ENCODE assay signal across 1 cellular context in genomic region chr11:100918551-100919500, GRCh38.
TF ChIP-seq lines count a peak whose summit lies in the region.

No MANE protein-coding gene starts in this region.

TF ChIP-seq in HEK293, 187 proteins besides CTCF, POLR2A, EP300 and RAD21 (continued from another document and continues in another):
- TF ChIP-seq, protein P1, sequence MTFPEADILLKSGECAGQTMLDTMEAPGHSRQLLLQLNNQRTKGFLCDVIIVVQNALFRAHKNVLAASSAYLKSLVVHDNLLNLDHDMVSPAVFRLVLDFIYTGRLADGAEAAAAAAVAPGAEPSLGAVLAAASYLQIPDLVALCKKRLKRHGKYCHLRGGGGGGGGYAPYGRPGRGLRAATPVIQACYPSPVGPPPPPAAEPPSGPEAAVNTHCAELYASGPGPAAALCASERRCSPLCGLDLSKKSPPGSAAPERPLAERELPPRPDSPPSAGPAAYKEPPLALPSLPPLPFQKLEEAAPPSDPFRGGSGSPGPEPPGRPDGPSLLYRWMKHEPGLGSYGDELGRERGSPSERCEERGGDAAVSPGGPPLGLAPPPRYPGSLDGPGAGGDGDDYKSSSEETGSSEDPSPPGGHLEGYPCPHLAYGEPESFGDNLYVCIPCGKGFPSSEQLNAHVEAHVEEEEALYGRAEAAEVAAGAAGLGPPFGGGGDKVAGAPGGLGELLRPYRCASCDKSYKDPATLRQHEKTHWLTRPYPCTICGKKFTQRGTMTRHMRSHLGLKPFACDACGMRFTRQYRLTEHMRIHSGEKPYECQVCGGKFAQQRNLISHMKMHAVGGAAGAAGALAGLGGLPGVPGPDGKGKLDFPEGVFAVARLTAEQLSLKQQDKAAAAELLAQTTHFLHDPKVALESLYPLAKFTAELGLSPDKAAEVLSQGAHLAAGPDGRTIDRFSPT (tag by site-specific recombination; IDR thresholded peaks at IDR 0.05): no peak
- TF ChIP-seq SCRT1 (tag by site-specific recombination; IDR thresholded peaks at IDR 0.05; ENCODE audit: borderline replicate concordance) (no peak), ZNF777 (tag by site-specific recombination; IDR thresholded peaks at IDR 0.05; ENCODE audit: borderline replicate concordance) (no peak), ZNF211 (tag by site-specific recombination; IDR thresholded peaks at IDR 0.05; ENCODE audit: low read depth) (no peak), ZNF677 (tag by site-specific recombination; IDR thresholded peaks at IDR 0.05) (no peak), ZNF785 (tag by site-specific recombination; IDR thresholded peaks at IDR 0.05) (no peak), ZNF239 (tag by site-specific recombination; IDR thresholded peaks at IDR 0.05) (no peak), ZNF184 (tag by site-specific recombination; IDR thresholded peaks at IDR 0.05) (no peak), TSHZ1 (tag by site-specific recombination; IDR thresholded peaks at IDR 0.05; ENCODE audit: borderline replicate concordance) (no peak), ZNF544 (tag by site-specific recombination; IDR thresholded peaks at IDR 0.05) (no peak), ZNF571 (tag by site-specific recombination; IDR thresholded peaks at IDR 0.05) (no peak), ZBTB1 (tag by site-specific recombination; IDR thresholded peaks at IDR 0.05) (no peak), ZNF248 (tag by site-specific recombination; IDR thresholded peaks at IDR 0.05) (no peak), YY1 (tag by site-specific recombination; IDR thresholded peaks at IDR 0.05) (no peak), INSM2 (tag by site-specific recombination; IDR thresholded peaks at IDR 0.05) (0 out of 2 replicates have a peak, but pooled peaks have one; percentile 27), ZBTB7A (tag by site-specific recombination; IDR thresholded peaks at IDR 0.05; ENCODE audit: low read depth) (no peak), ZNF549 (tag by site-specific recombination; IDR thresholded peaks at IDR 0.05) (no peak), PBX3 (CRISPR knock-in tag; IDR thresholded peaks at IDR 0.05) (no peak), FEZF1 (tag by site-specific recombination; IDR thresholded peaks at IDR 0.05) (peak; percentile 51; the same call in 1 of the 2 replicates), ZNF530 (tag by site-specific recombination; IDR thresholded peaks at IDR 0.05; ENCODE audit: low read depth) (no peak), ZNF629 (tag by site-specific recombination; IDR thresholded peaks at IDR 0.05) (peak; percentile 66), ZNF658 (tag by site-specific recombination; IDR thresholded peaks at IDR 0.05) (no peak), ZNF701 (tag by site-specific recombination; IDR thresholded peaks at IDR 0.05) (no peak), BCL6B (tag by site-specific recombination; IDR thresholded peaks at IDR 0.05) (no peak), ZNF366 (tag by site-specific recombination; conservative IDR thresholded peaks at IDR 0.05) (peak; percentile 68), ZNF148 (tag by site-specific recombination; IDR thresholded peaks at IDR 0.05; ENCODE audit: borderline replicate concordance) (no peak), ZNF23 (tag by site-specific recombination; IDR thresholded peaks at IDR 0.05; ENCODE audit: borderline replicate concordance) (no peak), ZNF146 (tag by site-specific recombination; IDR thresholded peaks at IDR 0.05) (no peak), ZNF221 (tag by site-specific recombination; IDR thresholded peaks at IDR 0.05; ENCODE audit: borderline replicate concordance) (no peak), ZNF175 (tag by site-specific recombination; IDR thresholded peaks at IDR 0.05) (no peak), ZNF174 (tag by site-specific recombination; IDR thresholded peaks at IDR 0.05) (no peak), OVOL3 (tag by site-specific recombination; IDR thresholded peaks at IDR 0.05) (no peak), HOXA7 (CRISPR knock-in tag; IDR thresholded peaks at IDR 0.05; ENCODE audit: borderline replicate concordance) (no peak)
- TF ChIP-seq, protein P2, sequence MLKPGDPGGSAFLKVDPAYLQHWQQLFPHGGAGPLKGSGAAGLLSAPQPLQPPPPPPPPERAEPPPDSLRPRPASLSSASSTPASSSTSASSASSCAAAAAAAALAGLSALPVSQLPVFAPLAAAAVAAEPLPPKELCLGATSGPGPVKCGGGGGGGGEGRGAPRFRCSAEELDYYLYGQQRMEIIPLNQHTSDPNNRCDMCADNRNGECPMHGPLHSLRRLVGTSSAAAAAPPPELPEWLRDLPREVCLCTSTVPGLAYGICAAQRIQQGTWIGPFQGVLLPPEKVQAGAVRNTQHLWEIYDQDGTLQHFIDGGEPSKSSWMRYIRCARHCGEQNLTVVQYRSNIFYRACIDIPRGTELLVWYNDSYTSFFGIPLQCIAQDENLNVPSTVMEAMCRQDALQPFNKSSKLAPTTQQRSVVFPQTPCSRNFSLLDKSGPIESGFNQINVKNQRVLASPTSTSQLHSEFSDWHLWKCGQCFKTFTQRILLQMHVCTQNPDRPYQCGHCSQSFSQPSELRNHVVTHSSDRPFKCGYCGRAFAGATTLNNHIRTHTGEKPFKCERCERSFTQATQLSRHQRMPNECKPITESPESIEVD (tag by site-specific recombination; IDR thresholded peaks at IDR 0.05): peak; percentile 67
- TF ChIP-seq, protein P3, sequence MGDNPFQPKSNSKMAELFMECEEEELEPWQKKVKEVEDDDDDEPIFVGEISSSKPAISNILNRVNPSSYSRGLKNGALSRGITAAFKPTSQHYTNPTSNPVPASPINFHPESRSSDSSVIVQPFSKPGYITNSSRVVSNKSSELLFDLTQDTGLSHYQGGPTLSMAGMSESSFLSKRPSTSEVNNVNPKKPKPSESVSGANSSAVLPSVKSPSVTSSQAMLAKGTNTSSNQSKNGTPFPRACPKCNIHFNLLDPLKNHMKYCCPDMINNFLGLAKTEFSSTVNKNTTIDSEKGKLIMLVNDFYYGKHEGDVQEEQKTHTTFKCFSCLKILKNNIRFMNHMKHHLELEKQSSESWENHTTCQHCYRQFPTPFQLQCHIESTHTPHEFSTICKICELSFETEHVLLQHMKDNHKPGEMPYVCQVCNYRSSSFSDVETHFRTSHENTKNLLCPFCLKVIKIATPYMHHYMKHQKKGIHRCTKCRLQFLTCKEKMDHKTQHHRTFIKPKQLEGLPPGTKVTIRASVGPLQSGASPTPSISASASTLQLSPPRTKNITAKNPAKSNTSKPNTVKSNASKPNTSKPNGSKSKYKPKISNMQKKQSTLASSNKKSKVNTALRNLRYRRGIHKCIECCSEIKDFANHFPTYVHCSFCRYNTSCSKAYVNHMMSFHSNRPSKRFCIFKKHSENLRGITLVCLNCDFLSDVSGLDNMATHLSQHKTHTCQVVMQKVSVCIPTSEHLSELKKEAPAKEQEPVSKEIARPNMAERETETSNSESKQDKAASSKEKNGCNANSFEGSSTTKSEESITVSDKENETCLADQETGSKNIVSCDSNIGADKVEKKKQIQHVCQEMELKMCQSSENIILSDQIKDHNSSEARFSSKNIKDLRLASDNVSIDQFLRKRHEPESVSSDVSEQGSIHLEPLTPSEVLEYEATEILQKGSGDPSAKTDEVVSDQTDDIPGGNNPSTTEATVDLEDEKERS (tag by site-specific recombination; IDR thresholded peaks at IDR 0.05): no peak
- TF ChIP-seq, protein P4, sequence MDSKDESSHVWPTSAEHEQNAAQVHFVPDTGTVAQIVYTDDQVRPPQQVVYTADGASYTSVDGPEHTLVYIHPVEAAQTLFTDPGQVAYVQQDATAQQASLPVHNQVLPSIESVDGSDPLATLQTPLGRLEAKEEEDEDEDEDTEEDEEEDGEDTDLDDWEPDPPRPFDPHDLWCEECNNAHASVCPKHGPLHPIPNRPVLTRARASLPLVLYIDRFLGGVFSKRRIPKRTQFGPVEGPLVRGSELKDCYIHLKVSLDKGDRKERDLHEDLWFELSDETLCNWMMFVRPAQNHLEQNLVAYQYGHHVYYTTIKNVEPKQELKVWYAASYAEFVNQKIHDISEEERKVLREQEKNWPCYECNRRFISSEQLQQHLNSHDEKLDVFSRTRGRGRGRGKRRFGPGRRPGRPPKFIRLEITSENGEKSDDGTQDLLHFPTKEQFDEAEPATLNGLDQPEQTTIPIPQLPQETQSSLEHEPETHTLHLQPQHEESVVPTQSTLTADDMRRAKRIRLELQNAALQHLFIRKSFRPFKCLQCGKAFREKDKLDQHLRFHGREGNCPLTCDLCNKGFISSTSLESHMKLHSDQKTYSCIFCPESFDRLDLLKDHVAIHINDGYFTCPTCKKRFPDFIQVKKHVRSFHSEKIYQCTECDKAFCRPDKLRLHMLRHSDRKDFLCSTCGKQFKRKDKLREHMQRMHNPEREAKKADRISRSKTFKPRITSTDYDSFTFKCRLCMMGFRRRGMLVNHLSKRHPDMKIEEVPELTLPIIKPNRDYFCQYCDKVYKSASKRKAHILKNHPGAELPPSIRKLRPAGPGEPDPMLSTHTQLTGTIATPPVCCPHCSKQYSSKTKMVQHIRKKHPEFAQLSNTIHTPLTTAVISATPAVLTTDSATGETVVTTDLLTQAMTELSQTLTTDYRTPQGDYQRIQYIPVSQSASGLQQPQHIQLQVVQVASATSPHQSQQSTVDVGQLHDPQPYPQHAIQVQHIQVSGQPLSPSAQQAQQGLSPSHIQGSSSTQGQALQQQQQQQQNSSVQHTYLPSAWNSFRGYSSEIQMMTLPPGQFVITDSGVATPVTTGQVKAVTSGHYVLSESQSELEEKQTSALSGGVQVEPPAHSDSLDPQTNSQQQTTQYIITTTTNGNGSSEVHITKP (tag by site-specific recombination; IDR thresholded peaks at IDR 0.05): no peak
